Comparison of ENCODE assay signal across 9 cellular contexts in genomic region chr9:134375430-134376385, GRCh38. TPM values are rescaled to one million over a fixed set of nuclear protein-coding genes. Genes with fewer than 3 reads are reported as not detected.
DNase-seq lines count a peak whose midpoint lies in the region; ATAC-seq and TF ChIP-seq lines count a peak whose summit lies in the region.
"Had no signal": no experiment of that assay in that cellular context is flagged by ENCODE, and none has a peak within 500 bp of the region (broad histone marks: within the 10 kb centered on the region; RNA-seq: fewer than 3 reads in every experiment).

No MANE protein-coding gene starts in this region.

- no peaks in the 10 kb centered on the region for H3K27me3 Mint-ChIP-seq in dendritic cell treated with granulocyte-macrophage colony-stimulating factor and Interleukin-4, amounts not matched to agents 40 ng/mL and 50 ng/mL, for 4 days

- H3K4me1 ChIP-seq in right lobe of liver, result peaks cover 0 to 99% (median 68%) of the 10 kb centered on the region in 4 donors

- H3K36me3 Mint-ChIP-seq in dendritic cell treated with granulocyte-macrophage colony-stimulating factor and Interleukin-4, amounts not matched to agents 40 ng/mL and 50 ng/mL, for 4 days (ENCODE audit: low read depth), result peaks cover 74% of the 10 kb centered on the region

- TF ChIP-seq POLR2A in NB4 (IDR thresholded peaks at IDR 0.05; ENCODE audit: extremely low read depth, insufficient read length) (no peak), right lobe of liver (IDR thresholded peaks at IDR 0.05) (peak; percentile 77)

- DNase-seq in NB4 (ENCODE audit: low read depth) (peak; percentile 72), right lobe of liver (peak; percentile 80 to 91 (median 90)), substantia nigra (lab: John Stamatoyannopoulos, UW) (peak in 30 of 49 donors; percentile 16 to 77 (median 49)), Kasumi-1 (lab: John Stamatoyannopoulos, UW) (no peak)
- DNase-seq in activated CD4-positive, alpha-beta T cell treated with anti-CD3 and anti-CD28 coated beads for 1 hour, result no peak
- no peak for DNase-seq in stimulated activated CD4-positive, alpha-beta T cell treated with anti-CD3 and anti-CD28 coated beads, Interleukin-4, amount 100 ng/mL, for 24 hours
- DNase-seq: activated T-cell treated with anti-CD3 and anti-CD28 coated beads, Interleukin-2, amount 50 U/mL, for 48 hours had no signal

- TF ChIP-seq CTCF in NB4 (IDR thresholded peaks at IDR 0.05; ENCODE audit: low read depth, low read length) (no peak), right lobe of liver (IDR thresholded peaks at IDR 0.05) (no peak)

- peak overlapping the region; percentile 77 for H3K4me3 Mint-ChIP-seq in dendritic cell treated with granulocyte-macrophage colony-stimulating factor and Interleukin-4, amounts not matched to agents 40 ng/mL and 50 ng/mL, for 4 days

- no peaks in the 10 kb centered on the region for H3K9me3 ChIP-seq in right lobe of liver

- peaks cover 97% of the 10 kb centered on the region for H3K4me1 Mint-ChIP-seq in dendritic cell treated with granulocyte-macrophage colony-stimulating factor and Interleukin-4, amounts not matched to agents 40 ng/mL and 50 ng/mL, for 4 days (ENCODE audit: low read depth)

- H3K27me3 ChIP-seq in right lobe of liver, result no peaks in the 10 kb centered on the region

- ATAC-seq in right lobe of liver (peak; percentile 4 to 49 (median 26)), GM19397 (IDR thresholded peaks at IDR 0.05; ENCODE audit: unreplicated experiment) (no peak)

- H3K27ac ChIP-seq in right lobe of liver (peak overlapping the region; percentile 94 to 96 (median 94)), substantia nigra (ENCODE audit: low read depth, low read length, poor library complexity, severe bottlenecking) (peak overlapping the region; percentile 74)

- intact Hi-C loops in dendritic cell treated with granulocyte-macrophage colony-stimulating factor and Interleukin-4, amounts not matched to agents 40 ng/mL and 50 ng/mL, for 4 days (cut with micrococcal nuclease), result no loop called here
- intact Hi-C loops in right lobe of liver (cut with DNase I), result loop anchor here in 1 of 2 donors (5.0 kb wide), 1 partner anchor 38 kb away; no protein-coding TSS in a partner anchor

- peak overlapping the region; percentile 96 for H3K27ac Mint-ChIP-seq in dendritic cell treated with granulocyte-macrophage colony-stimulating factor and Interleukin-4, amounts not matched to agents 40 ng/mL and 50 ng/mL, for 4 days

- no peaks in the 10 kb centered on the region for H3K9me3 Mint-ChIP-seq in dendritic cell treated with granulocyte-macrophage colony-stimulating factor and Interleukin-4, amounts not matched to agents 40 ng/mL and 50 ng/mL, for 4 days

- 5% methylated on average over 11 of the region's 38 CpGs for WGBS in right lobe of liver (ENCODE audit: insufficient coverage, low coverage, low lambda C conversion rate, missing lambda C conversion rate)

- H3K36me3 ChIP-seq in right lobe of liver, result no peaks in the 10 kb centered on the region

- H3K4me3 ChIP-seq in NB4 (ENCODE audit: low read depth, low read length), result peak overlapping the region; percentile 82
- peak overlapping the region; percentile 25 to 48 (median 42) for H3K4me3 ChIP-seq in right lobe of liver

RNA-seq across cellular contexts. Expression of gene RXRA, which starts 49.5 kb away (rescaled TPM):
- 100 to 1,000 TPM; 105 to 165 (median 131) TPM for total RNA-seq in right lobe of liver

Comparison
In these comparisons a context has a peak if more than half of its experiments do, and no peak if none do; other contexts are left out.
1. DNase-seq: peak in NB4 (single experiment), right lobe of liver (3 of 3) and substantia nigra (30 of 49); none in Kasumi-1 (0 of 2), activated CD4-positive, alpha-beta T cell treated with anti-CD3 and anti-CD28 coated beads for 1 hour (single experiment) and stimulated activated CD4-positive, alpha-beta T cell treated with anti-CD3 and anti-CD28 coated beads, Interleukin-4, amount 100 ng/mL, for 24 hours (single experiment).